In genomic region chr7:30896783-30897617, GRCh38 we compare ENCODE assay signal across 1 cellular context.
TF ChIP-seq lines count a peak whose summit lies in the region.

No MANE protein-coding gene starts in this region.

TF ChIP-seq in K562, 482 proteins besides CTCF, POLR2A, EP300 and RAD21 (continued from another document and continues in another):
- 0 out of 2 replicates have a peak, but pooled peaks have one; percentile 34 for TF ChIP-seq HES1 (IDR thresholded peaks at IDR 0.05; ENCODE audit: low read depth)
- TF ChIP-seq NCOA1 (IDR thresholded peaks at IDR 0.05; ENCODE audit: low read depth) = no peak; the same call in 1 of the 2 replicates
- TF ChIP-seq RREB1 (CRISPR knock-in tag; IDR thresholded peaks at IDR 0.05) = no peak
- no peak for TF ChIP-seq MEF2A (IDR thresholded peaks at IDR 0.05; ENCODE audit: control insufficient read depth, low read depth, low read length)
- peak; percentile 88 for TF ChIP-seq TFAP4 (CRISPR knock-in tag; IDR thresholded peaks at IDR 0.05; ENCODE audit: borderline replicate concordance)
- TF ChIP-seq TBP (optimal IDR thresholded peaks at IDR 0.05; ENCODE audit: low read depth, low read length) = no peak
- TF ChIP-seq ARID1B (IDR thresholded peaks at IDR 0.05) = peak; percentile 95
- TF ChIP-seq ZBTB1 (CRISPR knock-in tag; IDR thresholded peaks at IDR 0.05; ENCODE audit: borderline replicate concordance, low read depth) = no peak
- TF ChIP-seq ZNF324 (CRISPR knock-in tag; IDR thresholded peaks at IDR 0.05) = no peak
- TF ChIP-seq ZNF644 (tag; IDR thresholded peaks at IDR 0.05; ENCODE audit: low read depth) = no peak
- TF ChIP-seq NFE2 (IDR thresholded peaks at IDR 0.05; ENCODE audit: low read depth) = no peak
- no peak for TF ChIP-seq ARNT (IDR thresholded peaks at IDR 0.05)
- no peak for TF ChIP-seq HNRNPL (IDR thresholded peaks at IDR 0.05; ENCODE audit: low read depth, low read length)
- no peak for TF ChIP-seq NFE2L1 (tag; IDR thresholded peaks at IDR 0.05; ENCODE audit: borderline replicate concordance, low read depth)
- TF ChIP-seq BCOR (IDR thresholded peaks at IDR 0.05) = no peak
- peak; percentile 4 for TF ChIP-seq RBM25 (IDR thresholded peaks at IDR 0.05; ENCODE audit: low read depth, low read length, severe bottlenecking)
- TF ChIP-seq EP400 (IDR thresholded peaks at IDR 0.05) = no peak
- TF ChIP-seq KLF16 (IDR thresholded peaks at IDR 0.05) = peak; percentile 91
- no peak for TF ChIP-seq SNAPC5 (CRISPR knock-in tag; IDR thresholded peaks at IDR 0.05)
- TF ChIP-seq ZNF830 (CRISPR knock-in tag; IDR thresholded peaks at IDR 0.05) = no peak
- no peak for TF ChIP-seq AFF1 (IDR thresholded peaks at IDR 0.05; ENCODE audit: low read depth in 1 of 2, partially characterized antibody in 2 of 2)
- no peak for TF ChIP-seq BMI1 (IDR thresholded peaks at IDR 0.05; ENCODE audit: low read length)
- TF ChIP-seq ZC3H11A (IDR thresholded peaks at IDR 0.05; ENCODE audit: low read depth, low read length) = no peak
- no peak for TF ChIP-seq BRD9 (IDR thresholded peaks at IDR 0.05; ENCODE audit: low read depth, partially characterized antibody)
- TF ChIP-seq SREBF2 (CRISPR knock-in tag; IDR thresholded peaks at IDR 0.05) = no peak
- TF ChIP-seq TCF15 (CRISPR knock-in tag; IDR thresholded peaks at IDR 0.05) = no peak
- no peak for TF ChIP-seq ADNP (tag; IDR thresholded peaks at IDR 0.05)
- no peak for TF ChIP-seq ZNF785 (CRISPR knock-in tag; IDR thresholded peaks at IDR 0.05)
- TF ChIP-seq ZNF134 (CRISPR knock-in tag; conservative IDR thresholded peaks at IDR 0.05) = 0 out of 2 replicates have a peak, but pooled peaks have one; percentile 47
- TF ChIP-seq HMGN3 (IDR thresholded peaks at IDR 0.05; ENCODE audit: borderline replicate concordance, extremely low read depth, insufficient read length, low read depth, low read length) = peak; percentile 81
- TF ChIP-seq ZBED1 (IDR thresholded peaks at IDR 0.05) = peak; percentile 75; the same call in 1 of the 2 replicates
- TF ChIP-seq PREB (CRISPR knock-in tag; IDR thresholded peaks at IDR 0.05) = no peak
- TF ChIP-seq ESRRA (IDR thresholded peaks at IDR 0.05; ENCODE audit: borderline replicate concordance, low read depth) = no peak
- no peak for TF ChIP-seq RNF219 (CRISPR knock-in tag; IDR thresholded peaks at IDR 0.05)
- TF ChIP-seq FOXA3 (CRISPR knock-in tag; conservative IDR thresholded peaks at IDR 0.05 in 1 of 2, IDR thresholded peaks at IDR 0.05 in 1 of 2) = 0 out of 4 replicates have a peak, but pooled peaks of 1 of the 2 experiments have one; percentile 28
- no peak for TF ChIP-seq ZNF699 (CRISPR knock-in tag; IDR thresholded peaks at IDR 0.05; ENCODE audit: insufficient replicate concordance)
- no peak for TF ChIP-seq TAF15 (IDR thresholded peaks at IDR 0.05; ENCODE audit: low read depth, low read length)
- no peak for TF ChIP-seq ZNF639 (CRISPR knock-in tag; conservative IDR thresholded peaks at IDR 0.05 in 1 of 2, IDR thresholded peaks at IDR 0.05 in 1 of 2)
- no peak for TF ChIP-seq MEF2D (tag; conservative IDR thresholded peaks at IDR 0.05; ENCODE audit: low read depth)
